In the genomic region with DNA sequence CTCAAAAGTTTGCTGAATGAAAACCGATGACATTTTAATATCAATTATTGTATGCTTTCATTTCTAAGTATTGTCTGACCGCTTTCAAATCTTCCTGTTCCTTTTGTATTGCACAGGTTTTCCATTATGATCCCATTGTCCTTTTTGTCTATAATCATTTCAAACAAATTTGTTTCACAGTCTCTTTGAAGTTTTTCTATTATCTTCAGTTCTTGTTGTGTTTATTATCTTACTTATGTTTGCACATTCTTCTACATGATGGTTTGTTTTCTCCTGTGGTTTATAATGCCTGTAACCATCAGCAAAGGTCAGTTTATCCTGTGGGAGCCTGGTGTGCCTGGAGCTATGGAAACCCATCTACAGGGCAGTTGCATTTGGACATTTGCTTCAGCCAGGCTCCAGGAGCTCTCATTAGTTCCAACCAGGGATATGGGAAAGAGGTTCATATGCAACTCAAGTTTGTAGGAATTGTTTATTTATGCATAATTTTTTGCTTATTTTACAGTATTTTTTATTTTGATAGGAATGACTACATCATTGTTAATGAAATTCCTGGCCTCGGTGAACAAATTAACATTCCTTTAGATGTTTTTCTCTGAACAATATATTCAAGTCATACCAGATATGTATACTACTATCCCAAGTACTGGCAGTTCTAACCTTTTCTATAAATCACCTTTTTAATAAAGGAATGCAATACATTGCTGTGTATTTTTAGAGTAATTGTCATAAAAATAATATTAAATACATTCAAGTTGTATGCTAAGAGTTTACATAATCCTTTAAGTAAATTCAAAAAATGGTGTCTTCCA, we compare ENCODE assay signal across 1 cellular context.
TF ChIP-seq lines count a peak whose summit lies in the region.

No MANE protein-coding gene starts in this region.

TF ChIP-seq in IMR-90, 13 proteins besides CTCF, POLR2A, EP300 and RAD21 (continued from another document):
- TF ChIP-seq, protein P1, sequence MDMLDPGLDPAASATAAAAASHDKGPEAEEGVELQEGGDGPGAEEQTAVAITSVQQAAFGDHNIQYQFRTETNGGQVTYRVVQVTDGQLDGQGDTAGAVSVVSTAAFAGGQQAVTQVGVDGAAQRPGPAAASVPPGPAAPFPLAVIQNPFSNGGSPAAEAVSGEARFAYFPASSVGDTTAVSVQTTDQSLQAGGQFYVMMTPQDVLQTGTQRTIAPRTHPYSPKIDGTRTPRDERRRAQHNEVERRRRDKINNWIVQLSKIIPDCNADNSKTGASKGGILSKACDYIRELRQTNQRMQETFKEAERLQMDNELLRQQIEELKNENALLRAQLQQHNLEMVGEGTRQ (IDR thresholded peaks at IDR 0.05; ENCODE audit: low read depth, low read length) = no peak
- no peak for TF ChIP-seq MAZ (IDR thresholded peaks at IDR 0.05; ENCODE audit: borderline replicate concordance, low read depth, low read length)
- TF ChIP-seq, protein P2, sequence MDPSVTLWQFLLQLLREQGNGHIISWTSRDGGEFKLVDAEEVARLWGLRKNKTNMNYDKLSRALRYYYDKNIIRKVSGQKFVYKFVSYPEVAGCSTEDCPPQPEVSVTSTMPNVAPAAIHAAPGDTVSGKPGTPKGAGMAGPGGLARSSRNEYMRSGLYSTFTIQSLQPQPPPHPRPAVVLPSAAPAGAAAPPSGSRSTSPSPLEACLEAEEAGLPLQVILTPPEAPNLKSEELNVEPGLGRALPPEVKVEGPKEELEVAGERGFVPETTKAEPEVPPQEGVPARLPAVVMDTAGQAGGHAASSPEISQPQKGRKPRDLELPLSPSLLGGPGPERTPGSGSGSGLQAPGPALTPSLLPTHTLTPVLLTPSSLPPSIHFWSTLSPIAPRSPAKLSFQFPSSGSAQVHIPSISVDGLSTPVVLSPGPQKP (IDR thresholded peaks at IDR 0.05; ENCODE audit: borderline replicate concordance, low read depth, low read length) = no peak
- no peak for TF ChIP-seq MAFK (IDR thresholded peaks at IDR 0.05; ENCODE audit: low read depth, low read length)
- no peak for TF ChIP-seq CEBPB (IDR thresholded peaks at IDR 0.05; ENCODE audit: low read depth, low read length)
- no peak for TF ChIP-seq RCOR1 (IDR thresholded peaks at IDR 0.05; ENCODE audit: insufficient replicate concordance, low read length)
- TF ChIP-seq SMC3 (IDR thresholded peaks at IDR 0.05; ENCODE audit: low read depth, low read length) = no peak
- TF ChIP-seq NFE2L2 (IDR thresholded peaks at IDR 0.05; ENCODE audit: low read depth, low read length) = no peak
- no peak for TF ChIP-seq MXI1 (IDR thresholded peaks at IDR 0.05; ENCODE audit: borderline replicate concordance, low read depth, low read length)
- no peak for TF ChIP-seq BHLHE40 (IDR thresholded peaks at IDR 0.05; ENCODE audit: low read depth, low read length)
- TF ChIP-seq FOS (IDR thresholded peaks at IDR 0.05; ENCODE audit: low read depth, low read length) = no peak
